ENCODE assay signal across 1 cellular context in the genomic region with DNA sequence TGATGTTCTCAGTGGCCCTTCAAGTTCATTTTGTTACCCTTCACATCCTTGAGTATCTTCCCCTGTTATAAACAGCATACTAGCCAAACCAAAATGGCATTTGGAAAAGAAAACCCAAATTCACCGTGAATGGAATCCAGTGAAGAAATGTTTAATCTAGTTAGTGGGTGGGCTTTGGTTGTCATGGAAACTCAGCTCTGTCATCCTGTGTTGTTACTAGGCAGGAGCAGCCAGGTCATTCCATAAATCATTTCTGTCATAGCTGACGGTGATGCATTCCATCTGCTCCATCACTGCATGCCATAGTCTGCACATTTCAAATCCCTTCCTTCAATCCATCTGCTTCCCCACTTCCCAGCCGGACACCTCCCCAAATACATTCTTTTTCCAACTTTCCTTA.
TF ChIP-seq lines count a peak whose summit lies in the region.

No MANE protein-coding gene starts in this region.

TF ChIP-seq in SK-N-SH treated with all-trans-retinoic acid at 6 μM for 48 hours, 23 proteins besides CTCF, POLR2A, EP300 and RAD21 (continued from another document):
- TF ChIP-seq, protein P1, sequence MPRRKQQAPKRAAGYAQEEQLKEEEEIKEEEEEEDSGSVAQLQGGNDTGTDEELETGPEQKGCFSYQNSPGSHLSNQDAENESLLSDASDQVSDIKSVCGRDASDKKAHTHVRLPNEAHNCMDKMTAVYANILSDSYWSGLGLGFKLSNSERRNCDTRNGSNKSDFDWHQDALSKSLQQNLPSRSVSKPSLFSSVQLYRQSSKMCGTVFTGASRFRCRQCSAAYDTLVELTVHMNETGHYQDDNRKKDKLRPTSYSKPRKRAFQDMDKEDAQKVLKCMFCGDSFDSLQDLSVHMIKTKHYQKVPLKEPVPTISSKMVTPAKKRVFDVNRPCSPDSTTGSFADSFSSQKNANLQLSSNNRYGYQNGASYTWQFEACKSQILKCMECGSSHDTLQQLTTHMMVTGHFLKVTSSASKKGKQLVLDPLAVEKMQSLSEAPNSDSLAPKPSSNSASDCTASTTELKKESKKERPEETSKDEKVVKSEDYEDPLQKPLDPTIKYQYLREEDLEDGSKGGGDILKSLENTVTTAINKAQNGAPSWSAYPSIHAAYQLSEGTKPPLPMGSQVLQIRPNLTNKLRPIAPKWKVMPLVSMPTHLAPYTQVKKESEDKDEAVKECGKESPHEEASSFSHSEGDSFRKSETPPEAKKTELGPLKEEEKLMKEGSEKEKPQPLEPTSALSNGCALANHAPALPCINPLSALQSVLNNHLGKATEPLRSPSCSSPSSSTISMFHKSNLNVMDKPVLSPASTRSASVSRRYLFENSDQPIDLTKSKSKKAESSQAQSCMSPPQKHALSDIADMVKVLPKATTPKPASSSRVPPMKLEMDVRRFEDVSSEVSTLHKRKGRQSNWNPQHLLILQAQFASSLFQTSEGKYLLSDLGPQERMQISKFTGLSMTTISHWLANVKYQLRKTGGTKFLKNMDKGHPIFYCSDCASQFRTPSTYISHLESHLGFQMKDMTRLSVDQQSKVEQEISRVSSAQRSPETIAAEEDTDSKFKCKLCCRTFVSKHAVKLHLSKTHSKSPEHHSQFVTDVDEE (CRISPR knock-in tag; IDR thresholded peaks at IDR 0.05), result 0 out of 2 replicates have a peak, but pooled peaks have one; percentile 65
- TF ChIP-seq ISL1 (CRISPR knock-in tag; IDR thresholded peaks at IDR 0.05), result peak; percentile 62
